Comparison of ENCODE assay signal across 6 cellular contexts in genomic region chr6:30741789-30742315, GRCh38. TPM values are rescaled to one million over a fixed set of nuclear protein-coding genes. Genes with fewer than 3 reads are reported as not detected.
A peak's percentile ranks its signal among the peaks of the same experiment; 100 is the strongest.
DNase-seq lines count a peak whose midpoint lies in the region; ATAC-seq and TF ChIP-seq lines count a peak whose summit lies in the region.

No MANE protein-coding gene starts in this region.

- no peaks in the 10 kb centered on the region for H3K9me3 Mint-ChIP-seq in CD4-positive, alpha-beta T cell

- no peak for DNase-seq in CD4-positive, alpha-beta T cell
- DNase-seq in cortex of kidney (lab: John Stamatoyannopoulos, UW): no peak

- POLR2A ChIA-PET in CD4-positive, alpha-beta T cell (lab: Charles Lee): interaction anchor here (0.9 to 1.8 kb wide), 8 partner anchors 11 to 248 kb away, joined by 3 to 6 read pairs (median 3); partner anchors contain the start of genes MRPS18B and PPP1R10

- peaks cover 16% of the 10 kb centered on the region for H3F3A ChIP-seq in SU-DHL-6 (ENCODE audit: insufficient read depth)

- no peaks in the 10 kb centered on the region for H3K27me3 ChIP-seq in CD4-positive, alpha-beta T cell (ENCODE audit: control insufficient read depth, insufficient read depth, low read length)
- no peaks in the 10 kb centered on the region for H3K27me3 ChIP-seq in SU-DHL-6 (ENCODE audit: low read length)

- peak overlapping the region; percentile 87 for H3K27ac Mint-ChIP-seq in CD4-positive, alpha-beta T cell

- peak overlapping the region; percentile 76 for H3K27ac ChIP-seq in CD4-positive, alpha-beta T cell (ENCODE audit: low read depth, low read length)
- 0 out of 2 replicates have a peak overlapping the region, but pooled peaks have one; percentile 7 for H3K27ac ChIP-seq in SU-DHL-6 (ENCODE audit: low read depth, low read length)

- H3K36me3 ChIP-seq in SU-DHL-6 (ENCODE audit: low read length): peaks cover 15% of the 10 kb centered on the region; the same call in 1 of the 2 replicates

- peak overlapping the region; percentile 83 for H3K4me3 ChIP-seq in SU-DHL-6 (ENCODE audit: insufficient read depth, low read length, poor library complexity, severe bottlenecking)
- H3K4me3 ChIP-seq in iPS-18c (ENCODE audit: insufficient read depth, low read depth, low read length): peak overlapping the region; percentile 86

- peak overlapping the region; percentile 86 for H2AFZ ChIP-seq in SU-DHL-6 (ENCODE audit: low read depth, low read length, severe bottlenecking)

- no peaks in the 10 kb centered on the region for H3K9me2 ChIP-seq in SU-DHL-6 (replicated peaks; ENCODE audit: insufficient read depth, low read length)

- peaks cover 42% of the 10 kb centered on the region for H3K36me3 Mint-ChIP-seq in CD4-positive, alpha-beta T cell (ENCODE audit: low read depth)

- H3K4me3 Mint-ChIP-seq in CD4-positive, alpha-beta T cell: peak overlapping the region; percentile 88

- no peaks in the 10 kb centered on the region for H3K27me3 Mint-ChIP-seq in CD4-positive, alpha-beta T cell

- peak overlapping the region; percentile 78 for H3K9ac ChIP-seq in SU-DHL-6 (ENCODE audit: low read length)

- peaks cover 7% of the 10 kb centered on the region; the same call in 1 of the 2 replicates for H3K79me2 ChIP-seq in SU-DHL-6 (ENCODE audit: insufficient read depth, low read length)

- CTCF ChIA-PET in CD4-positive, alpha-beta T cell (lab: Charles Lee): interaction anchor here (2.3 to 2.5 kb wide), 2 partner anchors 11 to 63 kb away, joined by 7 to 8 read pairs; no protein-coding TSS in a partner anchor

- intact Hi-C loops in CD4-positive, alpha-beta T cell (cut with DNase I, micrococcal nuclease): loop anchor here (5.0 to 10.0 kb wide), 3 partner anchors 85 to 345 kb away; no protein-coding TSS in a partner anchor

- H3K9me3 ChIP-seq in CD4-positive, alpha-beta T cell (ENCODE audit: control insufficient read depth, low read length): no peaks in the 10 kb centered on the region
- H3K9me3 ChIP-seq in SU-DHL-6 (ENCODE audit: insufficient read depth, low read length): no peaks in the 10 kb centered on the region
- H3K9me3 ChIP-seq in iPS-18c (ENCODE audit: control insufficient read depth, insufficient read depth, low read length): peaks cover 2% of the 10 kb centered on the region

- no peaks in the 10 kb centered on the region for H4K20me1 ChIP-seq in SU-DHL-6 (ENCODE audit: low read depth, low read length)

- H3K4me1 Mint-ChIP-seq in CD4-positive, alpha-beta T cell (ENCODE audit: low read depth): peaks cover 64% of the 10 kb centered on the region

- peak overlapping the region; percentile 74 for H3K4me2 ChIP-seq in SU-DHL-6 (ENCODE audit: low read depth, low read length, poor library complexity, severe bottlenecking)

- no peak for TF ChIP-seq CTCF in CD4-positive, alpha-beta T cell (IDR thresholded peaks at IDR 0.05)
- TF ChIP-seq CTCF in SU-DHL-6 (IDR thresholded peaks at IDR 0.05; ENCODE audit: insufficient read depth, low read length, poor library complexity, severe bottlenecking): no peak

- ATAC-seq in CD4-positive, alpha-beta T cell (ENCODE audit: poor library complexity): no peak
- ATAC-seq in GM18861 (IDR thresholded peaks at IDR 0.05; ENCODE audit: unreplicated experiment): no peak
- no peak for ATAC-seq in GM18519 (IDR thresholded peaks at IDR 0.05; ENCODE audit: low FRiP score, unreplicated experiment)

RNA-seq across cellular contexts. Expression of gene FLOT1, which starts 0.6 kb away (rescaled TPM):
- 10 to 100 TPM; 31.6 TPM for total RNA-seq in CD4-positive, alpha-beta T cell

RNA-seq across cellular contexts. Expression of gene IER3, which starts 2.5 kb away (rescaled TPM):
- total RNA-seq in CD4-positive, alpha-beta T cell: 1 to 10 TPM; 5.7 to 5.8 TPM

RNA-seq across cellular contexts. Expression of gene TUBB, which starts 21.7 kb away (rescaled TPM):
- 10 to 100 TPM; 76.0 to 78.4 TPM for total RNA-seq in CD4-positive, alpha-beta T cell

RNA-seq across cellular contexts. Expression of gene MDC1, which starts 24.8 kb away (rescaled TPM):
- total RNA-seq in CD4-positive, alpha-beta T cell: 10 to 100 TPM; 50.5 to 56.8 TPM

RNA-seq across cellular contexts. Expression of gene NRM, which starts 51.1 kb away (rescaled TPM):
- total RNA-seq in CD4-positive, alpha-beta T cell: 1 to 10 TPM; 3.8 to 4.4 TPM
